In the genomic region with DNA sequence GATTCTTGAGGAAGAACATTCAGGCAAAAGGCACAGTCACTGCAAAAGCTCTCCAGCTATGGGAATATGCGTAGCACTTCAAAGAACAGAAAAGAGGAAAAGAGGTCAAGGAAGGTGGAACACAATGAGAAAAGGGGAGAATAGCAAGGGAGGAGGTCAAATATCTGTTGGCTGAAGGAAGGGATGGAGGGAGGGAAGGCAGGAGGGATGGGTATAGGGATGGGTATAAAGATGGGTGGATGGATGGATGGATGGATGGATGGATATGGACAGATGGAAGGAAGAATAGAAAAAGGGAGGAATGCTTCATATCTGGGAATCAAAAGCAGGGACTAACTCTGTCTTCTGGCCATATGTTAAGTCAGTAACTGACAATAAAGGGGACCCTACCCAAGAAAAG, we compare ENCODE assay signal across 1 cellular context.
A peak's percentile ranks its signal among the peaks of the same experiment; 100 is the strongest.
TF ChIP-seq lines count a peak whose summit lies in the region.

No MANE protein-coding gene starts in this region.

TF ChIP-seq in HepG2, 621 proteins besides CTCF, POLR2A, EP300 and RAD21 (continued from another document):
- TF ChIP-seq CBX5 (CRISPR knock-in tag; IDR thresholded peaks at IDR 0.05; ENCODE audit: borderline replicate concordance) (no peak), IKZF1 (IDR thresholded peaks at IDR 0.05) (peak; percentile 78; the same call in 1 of the 2 replicates), ZNF136 (CRISPR knock-in tag; IDR thresholded peaks at IDR 0.05; ENCODE audit: low read depth) (no peak), ZNF292 (CRISPR knock-in tag; IDR thresholded peaks at IDR 0.05; ENCODE audit: borderline replicate concordance, low read depth) (no peak), SSRP1 (CRISPR knock-in tag; IDR thresholded peaks at IDR 0.05) (no peak), NCOA2 (CRISPR knock-in tag; IDR thresholded peaks at IDR 0.05) (no peak), ZNF263 (CRISPR knock-in tag; IDR thresholded peaks at IDR 0.05) (no peak), NONO (IDR thresholded peaks at IDR 0.05) (0 out of 2 replicates have a peak, but pooled peaks have one; percentile 59), NONO (CRISPR knock-in tag; conservative IDR thresholded peaks at IDR 0.05) (no peak), SIN3A (IDR thresholded peaks at IDR 0.05; ENCODE audit: borderline replicate concordance, low read depth, low read length) (no peak), RCOR2 (CRISPR knock-in tag; IDR thresholded peaks at IDR 0.05) (no peak), ZNF234 (CRISPR knock-in tag; conservative IDR thresholded peaks at IDR 0.05) (no peak), ZNF547 (CRISPR knock-in tag; IDR thresholded peaks at IDR 0.05) (no peak), ZNF615 (CRISPR knock-in tag; IDR thresholded peaks at IDR 0.05; ENCODE audit: borderline replicate concordance) (no peak), ZNF337 (CRISPR knock-in tag; IDR thresholded peaks at IDR 0.05; ENCODE audit: borderline replicate concordance, low read depth) (no peak), ZSCAN5A (CRISPR knock-in tag; IDR thresholded peaks at IDR 0.05; ENCODE audit: borderline replicate concordance) (no peak)
- TF ChIP-seq, protein P1, sequence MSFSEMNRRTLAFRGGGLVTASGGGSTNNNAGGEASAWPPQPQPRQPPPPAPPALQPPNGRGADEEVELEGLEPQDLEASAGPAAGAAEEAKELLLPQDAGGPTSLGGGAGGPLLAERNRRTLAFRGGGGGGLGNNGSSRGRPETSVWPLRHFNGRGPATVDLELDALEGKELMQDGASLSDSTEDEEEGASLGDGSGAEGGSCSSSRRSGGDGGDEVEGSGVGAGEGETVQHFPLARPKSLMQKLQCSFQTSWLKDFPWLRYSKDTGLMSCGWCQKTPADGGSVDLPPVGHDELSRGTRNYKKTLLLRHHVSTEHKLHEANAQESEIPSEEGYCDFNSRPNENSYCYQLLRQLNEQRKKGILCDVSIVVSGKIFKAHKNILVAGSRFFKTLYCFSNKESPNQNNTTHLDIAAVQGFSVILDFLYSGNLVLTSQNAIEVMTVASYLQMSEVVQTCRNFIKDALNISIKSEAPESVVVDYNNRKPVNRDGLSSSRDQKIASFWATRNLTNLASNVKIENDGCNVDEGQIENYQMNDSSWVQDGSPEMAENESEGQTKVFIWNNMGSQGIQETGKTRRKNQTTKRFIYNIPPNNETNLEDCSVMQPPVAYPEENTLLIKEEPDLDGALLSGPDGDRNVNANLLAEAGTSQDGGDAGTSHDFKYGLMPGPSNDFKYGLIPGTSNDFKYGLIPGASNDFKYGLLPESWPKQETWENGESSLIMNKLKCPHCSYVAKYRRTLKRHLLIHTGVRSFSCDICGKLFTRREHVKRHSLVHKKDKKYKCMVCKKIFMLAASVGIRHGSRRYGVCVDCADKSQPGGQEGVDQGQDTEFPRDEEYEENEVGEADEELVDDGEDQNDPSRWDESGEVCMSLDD (CRISPR knock-in tag; IDR thresholded peaks at IDR 0.05; ENCODE audit: borderline replicate concordance): no peak
- TF ChIP-seq, protein P2, sequence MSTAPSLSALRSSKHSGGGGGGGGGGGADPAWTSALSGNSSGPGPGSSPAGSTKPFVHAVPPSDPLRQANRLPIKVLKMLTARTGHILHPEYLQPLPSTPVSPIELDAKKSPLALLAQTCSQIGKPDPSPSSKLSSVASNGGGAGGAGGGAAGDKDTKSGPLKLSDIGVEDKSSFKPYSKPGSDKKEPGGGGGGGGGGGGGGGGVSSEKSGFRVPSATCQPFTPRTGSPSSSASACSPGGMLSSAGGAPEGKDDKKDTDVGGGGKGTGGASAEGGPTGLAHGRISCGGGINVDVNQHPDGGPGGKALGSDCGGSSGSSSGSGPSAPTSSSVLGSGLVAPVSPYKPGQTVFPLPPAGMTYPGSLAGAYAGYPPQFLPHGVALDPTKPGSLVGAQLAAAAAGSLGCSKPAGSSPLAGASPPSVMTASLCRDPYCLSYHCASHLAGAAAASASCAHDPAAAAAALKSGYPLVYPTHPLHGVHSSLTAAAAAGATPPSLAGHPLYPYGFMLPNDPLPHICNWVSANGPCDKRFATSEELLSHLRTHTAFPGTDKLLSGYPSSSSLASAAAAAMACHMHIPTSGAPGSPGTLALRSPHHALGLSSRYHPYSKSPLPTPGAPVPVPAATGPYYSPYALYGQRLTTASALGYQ (CRISPR knock-in tag; IDR thresholded peaks at IDR 0.05): no peak
- TF ChIP-seq, protein P3, sequence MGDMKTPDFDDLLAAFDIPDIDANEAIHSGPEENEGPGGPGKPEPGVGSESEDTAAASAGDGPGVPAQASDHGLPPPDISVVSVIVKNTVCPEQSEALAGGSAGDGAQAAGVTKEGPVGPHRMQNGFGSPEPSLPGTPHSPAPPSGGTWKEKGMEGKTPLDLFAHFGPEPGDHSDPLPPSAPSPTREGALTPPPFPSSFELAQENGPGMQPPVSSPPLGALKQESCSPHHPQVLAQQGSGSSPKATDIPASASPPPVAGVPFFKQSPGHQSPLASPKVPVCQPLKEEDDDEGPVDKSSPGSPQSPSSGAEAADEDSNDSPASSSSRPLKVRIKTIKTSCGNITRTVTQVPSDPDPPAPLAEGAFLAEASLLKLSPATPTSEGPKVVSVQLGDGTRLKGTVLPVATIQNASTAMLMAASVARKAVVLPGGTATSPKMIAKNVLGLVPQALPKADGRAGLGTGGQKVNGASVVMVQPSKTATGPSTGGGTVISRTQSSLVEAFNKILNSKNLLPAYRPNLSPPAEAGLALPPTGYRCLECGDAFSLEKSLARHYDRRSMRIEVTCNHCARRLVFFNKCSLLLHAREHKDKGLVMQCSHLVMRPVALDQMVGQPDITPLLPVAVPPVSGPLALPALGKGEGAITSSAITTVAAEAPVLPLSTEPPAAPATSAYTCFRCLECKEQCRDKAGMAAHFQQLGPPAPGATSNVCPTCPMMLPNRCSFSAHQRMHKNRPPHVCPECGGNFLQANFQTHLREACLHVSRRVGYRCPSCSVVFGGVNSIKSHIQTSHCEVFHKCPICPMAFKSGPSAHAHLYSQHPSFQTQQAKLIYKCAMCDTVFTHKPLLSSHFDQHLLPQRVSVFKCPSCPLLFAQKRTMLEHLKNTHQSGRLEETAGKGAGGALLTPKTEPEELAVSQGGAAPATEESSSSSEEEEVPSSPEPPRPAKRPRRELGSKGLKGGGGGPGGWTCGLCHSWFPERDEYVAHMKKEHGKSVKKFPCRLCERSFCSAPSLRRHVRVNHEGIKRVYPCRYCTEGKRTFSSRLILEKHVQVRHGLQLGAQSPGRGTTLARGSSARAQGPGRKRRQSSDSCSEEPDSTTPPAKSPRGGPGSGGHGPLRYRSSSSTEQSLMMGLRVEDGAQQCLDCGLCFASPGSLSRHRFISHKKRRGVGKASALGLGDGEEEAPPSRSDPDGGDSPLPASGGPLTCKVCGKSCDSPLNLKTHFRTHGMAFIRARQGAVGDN (CRISPR knock-in tag; IDR thresholded peaks at IDR 0.05): no peak
TF ChIP-seq in HepG2: peak in this region for 5.
